Comparison of ENCODE assay signal across 8 cellular contexts in the genomic region with DNA sequence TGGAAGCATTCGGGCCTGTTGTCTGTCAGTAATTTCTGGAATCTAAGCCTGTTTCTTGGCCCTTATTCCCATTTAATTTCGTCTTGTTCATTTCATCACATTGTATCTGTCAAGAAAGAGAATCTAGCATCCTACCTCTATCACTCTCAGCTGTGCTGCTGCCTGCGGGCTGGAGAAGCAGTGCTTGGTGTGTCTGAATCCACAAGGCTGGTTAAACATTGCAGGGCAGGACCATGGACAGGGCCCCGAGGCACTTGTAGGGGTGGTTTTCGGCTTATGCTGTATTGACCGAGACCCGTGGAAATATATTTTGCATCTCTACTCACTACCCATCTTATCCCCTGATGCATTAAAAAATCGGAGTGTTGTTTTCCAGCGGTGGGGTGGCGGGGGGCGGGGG. TPM values are rescaled to one million over a fixed set of nuclear protein-coding genes. Genes with fewer than 3 reads are reported as not detected.
DNase-seq lines count a peak whose midpoint lies in the region; ATAC-seq and TF ChIP-seq lines count a peak whose summit lies in the region.

No MANE protein-coding gene starts in this region.

- peak; percentile 43 for DNase-seq in HFF-Myc (ENCODE audit: extremely low read depth, low read depth)
- peak; percentile 27 for DNase-seq in T-helper 2 cell treated with Interferon-gamma antibody and Interleukin-4, amounts not matched to agents 5 μg/mL and 100 μg/mL, for 36 hours (ENCODE audit: low spot score)
- DNase-seq in effector CD8-positive, alpha-beta T cell (lab: John Stamatoyannopoulos, UW): peak; percentile 3
- peak in 2 of 3 donors; percentile 59 to 73 for DNase-seq in mucosa of descending colon
- no peak for DNase-seq in cerebellum (ENCODE audit: low spot score)

- H3K27ac Mint-ChIP-seq in T-helper 2 cell treated with Interferon-gamma antibody and Interleukin-4, amounts not matched to agents 5 μg/mL and 100 μg/mL, for 36 hours: no peak overlapping the region

- no peaks in the 10 kb centered on the region for H3K36me3 ChIP-seq in mucosa of descending colon (ENCODE audit: low read depth)

- no peak overlapping the region for H3K4me3 ChIP-seq in HFF-Myc (replicated peaks; ENCODE audit: low read depth, low read length)
- H3K4me3 ChIP-seq in mucosa of descending colon: no peak overlapping the region

- H3K4me3 Mint-ChIP-seq in T-helper 2 cell treated with Interferon-gamma antibody and Interleukin-4, amounts not matched to agents 5 μg/mL and 100 μg/mL, for 36 hours: no peak overlapping the region

- H3K4me1 Mint-ChIP-seq in T-helper 2 cell treated with Interferon-gamma antibody and Interleukin-4, amounts not matched to agents 5 μg/mL and 100 μg/mL, for 36 hours (ENCODE audit: low read depth): no peaks in the 10 kb centered on the region

- H3K9me3 Mint-ChIP-seq in T-helper 2 cell treated with Interferon-gamma antibody and Interleukin-4, amounts not matched to agents 5 μg/mL and 100 μg/mL, for 36 hours: no peaks in the 10 kb centered on the region

- intact Hi-C loops in mucosa of descending colon (cut with DNase I, micrococcal nuclease): no loop called here

- peaks cover 50% of the 10 kb centered on the region for H3K27me3 Mint-ChIP-seq in T-helper 2 cell treated with Interferon-gamma antibody and Interleukin-4, amounts not matched to agents 5 μg/mL and 100 μg/mL, for 36 hours (ENCODE audit: low read depth)

- TF ChIP-seq CTCF in HFF-Myc (IDR thresholded peaks at IDR 0.05; ENCODE audit: low read depth, low read length, missing control alignments) (no peak), mucosa of descending colon (IDR thresholded peaks at IDR 0.05) (no peak)

- ATAC-seq in mucosa of descending colon: peak; percentile 33
- ATAC-seq in HG03520 (IDR thresholded peaks at IDR 0.05; ENCODE audit: unreplicated experiment): no peak
- no peak for ATAC-seq in GM21381 (IDR thresholded peaks at IDR 0.05; ENCODE audit: unreplicated experiment)
- ATAC-seq in GM19452 (IDR thresholded peaks at IDR 0.05; ENCODE audit: unreplicated experiment): no peak

- H3K4me1 ChIP-seq in mucosa of descending colon (ENCODE audit: low read depth): no peaks in the 10 kb centered on the region

- no peaks in the 10 kb centered on the region for H3K9me3 ChIP-seq in mucosa of descending colon

- H3K36me3 Mint-ChIP-seq in T-helper 2 cell treated with Interferon-gamma antibody and Interleukin-4, amounts not matched to agents 5 μg/mL and 100 μg/mL, for 36 hours (ENCODE audit: low read depth): peaks cover 3% of the 10 kb centered on the region

RNA-seq across cellular contexts. Expression of a gene that starts 3.1 kb away (rescaled TPM):
- total RNA-seq in mucosa of descending colon: 10 to 100 TPM; 24.5 to 49.9 (median 40.7) TPM
- total RNA-seq in cerebellum: 27.8 TPM
